Comparison of ENCODE assay signal across 10 cellular contexts in the genomic region with DNA sequence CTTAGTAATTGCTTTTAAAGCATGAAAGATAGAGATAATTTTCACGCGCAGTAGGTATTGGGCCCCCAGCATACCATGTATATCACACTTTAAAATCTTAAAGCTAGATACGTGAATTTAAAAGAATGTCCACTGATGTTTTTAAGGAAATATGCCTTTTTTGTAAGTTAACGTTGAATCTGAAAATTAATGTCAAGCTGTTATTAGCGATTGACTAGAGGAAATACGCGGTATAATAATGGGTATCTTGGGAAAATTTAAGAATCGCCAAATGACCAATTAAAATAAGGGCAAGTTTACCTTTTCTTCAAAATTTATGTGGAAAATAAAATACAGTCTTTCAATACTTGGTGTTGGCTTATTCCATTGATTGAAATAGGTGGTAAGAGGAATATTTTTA. TPM values are rescaled to one million over a fixed set of nuclear protein-coding genes. Genes with fewer than 3 reads are reported as not detected.
A peak's percentile ranks its signal among the peaks of the same experiment; 100 is the strongest.
DNase-seq lines count a peak whose midpoint lies in the region; ATAC-seq and TF ChIP-seq lines count a peak whose summit lies in the region.
"Had no signal": no experiment of that assay in that cellular context is flagged by ENCODE, and none has a peak within 500 bp of the region (broad histone marks: within the 10 kb centered on the region; RNA-seq: fewer than 3 reads in every experiment).

No MANE protein-coding gene starts in this region.

- H3K27me3 Mint-ChIP-seq in T-helper 17 cell = no peaks in the 10 kb centered on the region
- H3K27me3 Mint-ChIP-seq: stimulated activated memory B cell treated with anti-CD40 and anti-IgM and Interleukin-4, amounts not matched to agents 10 μg/mL and 1 μg/mL and 100 μg/mL, for 72 hours had no signal

- intact Hi-C loops in esophagus muscularis mucosa (cut with DNase I) = no loop called here

- no peak for DNase-seq in T-helper 17 cell
- DNase-seq in esophagus muscularis mucosa (ENCODE audit: extremely low spot score) = no peak
- DNase-seq in OCI-M2 (lab: John Stamatoyannopoulos, UW; ENCODE audit: unreplicated experiment) = no peak
- no peak for DNase-seq in amniotic stem cell (lab: John Stamatoyannopoulos, UW)
- DNase-seq in H4 (ENCODE audit: low spot score) = no peak
- DNase-seq: activated gamma-delta T cell had no signal

- peaks cover 88% of the 10 kb centered on the region for H3K36me3 ChIP-seq in DOHH2 (ENCODE audit: control insufficient read depth, low read length)
- H3K36me3 ChIP-seq in esophagus muscularis mucosa = peaks cover 6 to 51% (median 31%) of the 10 kb centered on the region in 4 donors
- H3K36me3 ChIP-seq in rectal smooth muscle tissue (ENCODE audit: control insufficient read depth, insufficient read depth, low read length) = peaks cover 2% of the 10 kb centered on the region

- H3K4me2 ChIP-seq in DOHH2 (ENCODE audit: low read length) = peak overlapping the region; percentile 97

- H3K27ac ChIP-seq in DOHH2 (ENCODE audit: low read depth, low read length) = no peak overlapping the region
- peak overlapping the region; percentile 5 to 100 (median 100) for H3K27ac ChIP-seq in esophagus muscularis mucosa (replicated peaks in 1 of 4)
- H3K27ac ChIP-seq in rectal smooth muscle tissue (ENCODE audit: low read depth, low read length) = peak overlapping the region; percentile 47

- peaks cover 10% of the 10 kb centered on the region; the same call in 1 of the 2 replicates for H4K20me1 ChIP-seq in DOHH2 (ENCODE audit: control insufficient read depth, insufficient read depth, low read depth, low read length)

- TF ChIP-seq EP300 in esophagus muscularis mucosa (IDR thresholded peaks at IDR 0.05) = no peak

- peaks cover 40% of the 10 kb centered on the region for H3K4me1 Mint-ChIP-seq in T-helper 17 cell

- H3F3A ChIP-seq in DOHH2 (ENCODE audit: control insufficient read depth, insufficient read depth) = peaks cover 40% of the 10 kb centered on the region

- TF ChIP-seq CTCF in DOHH2 (IDR thresholded peaks at IDR 0.05; ENCODE audit: low read depth, low read length, poor library complexity, severe bottlenecking) = no peak
- no peak for TF ChIP-seq CTCF in esophagus muscularis mucosa (IDR thresholded peaks at IDR 0.05)

- peak overlapping the region; percentile 100 for H3K27ac Mint-ChIP-seq in T-helper 17 cell
- H3K27ac Mint-ChIP-seq: stimulated activated memory B cell treated with anti-CD40 and anti-IgM and Interleukin-4, amounts not matched to agents 10 μg/mL and 1 μg/mL and 100 μg/mL, for 72 hours had no signal

- no peak overlapping the region for H3K9ac ChIP-seq in rectal smooth muscle tissue (ENCODE audit: low read length)

- no peaks in the 10 kb centered on the region for H3K27me3 ChIP-seq in DOHH2 (ENCODE audit: control insufficient read depth, low read length)
- H3K27me3 ChIP-seq in esophagus muscularis mucosa = no peaks in the 10 kb centered on the region
- H3K27me3 ChIP-seq in rectal smooth muscle tissue (ENCODE audit: control insufficient read depth, insufficient read depth, low read length) = no peaks in the 10 kb centered on the region

- WGBS in esophagus muscularis mucosa = 55% methylated on average over 8 of the region's 8 CpGs

- H3K4me3 ChIP-seq in DOHH2 (ENCODE audit: low read length) = no peak overlapping the region
- H3K4me3 ChIP-seq in esophagus muscularis mucosa = peak overlapping the region; percentile 94 to 98 (median 97)
- H3K4me3 ChIP-seq in rectal smooth muscle tissue (ENCODE audit: low read length) = no peak overlapping the region

- H3K36me3 Mint-ChIP-seq in T-helper 17 cell (ENCODE audit: low read depth) = peaks cover 15% of the 10 kb centered on the region

- no peaks in the 10 kb centered on the region for H3K9me2 ChIP-seq in DOHH2 (replicated peaks; ENCODE audit: control insufficient read depth, low read length)

- ATAC-seq in T-helper 17 cell = no peak
- no peak for ATAC-seq in HG02588 (IDR thresholded peaks at IDR 0.05; ENCODE audit: unreplicated experiment)
- ATAC-seq: stimulated activated memory B cell treated with anti-CD40 and anti-IgM and Interleukin-4, amounts not matched to agents 10 μg/mL and 1 μg/mL and 100 μg/mL, for 72 hours had no signal

- H3K4me3 Mint-ChIP-seq in T-helper 17 cell = peak overlapping the region; percentile 86
- H3K4me3 Mint-ChIP-seq: stimulated activated memory B cell treated with anti-CD40 and anti-IgM and Interleukin-4, amounts not matched to agents 10 μg/mL and 1 μg/mL and 100 μg/mL, for 72 hours had no signal

- H3K9me3 ChIP-seq in DOHH2 (ENCODE audit: control insufficient read depth, insufficient read depth, low read length) = no peaks in the 10 kb centered on the region
- no peaks in the 10 kb centered on the region for H3K9me3 ChIP-seq in T-helper 17 cell (ENCODE audit: control insufficient read depth, low read length, poor library complexity, severe bottlenecking)
- H3K9me3 ChIP-seq in esophagus muscularis mucosa = no peaks in the 10 kb centered on the region

- TF ChIP-seq POLR2A in esophagus muscularis mucosa (IDR thresholded peaks at IDR 0.05; ENCODE audit: low read depth) = no peak

- H3K4me1 ChIP-seq in DOHH2 (ENCODE audit: control insufficient read depth, low read length) (peaks cover 44% of the 10 kb centered on the region), esophagus muscularis mucosa (peaks cover 39 to 68% (median 62%) of the 10 kb centered on the region in 4 donors), rectal smooth muscle tissue (ENCODE audit: control insufficient read depth, insufficient read depth, low read length) (peaks cover 18% of the 10 kb centered on the region)

- peaks cover 94% of the 10 kb centered on the region for H3K79me2 ChIP-seq in DOHH2 (ENCODE audit: control insufficient read depth, low read length)

RNA-seq across cellular contexts. Expression of a gene that starts 13.3 kb away (rescaled TPM):
- total RNA-seq in T-helper 17 cell (100 to 1,000 TPM; 505 to 520 TPM), esophagus muscularis mucosa (10 to 100 TPM; 54.3 to 86.0 (median 62.8) TPM)
- total RNA-seq in H4 (2014; rRNA removed; shearing (Covaris generic)) = 19.1 and 41.2 TPM in 2 replicates

Comparison
In these comparisons a context has a peak if more than half of its experiments do, and no peak if none do; other contexts are left out.
1. H3K4me3 ChIP-seq: peak in esophagus muscularis mucosa (4 of 4); none in DOHH2 (single experiment) and rectal smooth muscle tissue (single experiment).
2. RNA of a gene that starts 13.3 kb away (total RNA-seq): 505 to 520 TPM in T-helper 17 cell; 54.3 to 86.0 TPM in esophagus muscularis mucosa and 19.1 to 41.2 TPM in H4; every median in the first group is over 4 times any median in the second.